ENCODE assay signal across 15 cellular contexts in genomic region chr2:32611366-32611765, GRCh38.
"Had no signal": no experiment of that assay in that cellular context is flagged by ENCODE, and none has a peak within 500 bp of the region (broad histone marks: within the 10 kb centered on the region; RNA-seq: fewer than 3 reads in every experiment).

No MANE protein-coding gene starts in this region.

- H3K27me3 ChIP-seq: brain microvascular endothelial cell, sigmoid colon, testis had no signal

- H3K9me3 ChIP-seq: left ventricle myocardium inferior, sigmoid colon, testis had no signal

- H3K4me1 ChIP-seq: left ventricle myocardium inferior, sigmoid colon, testis had no signal

- DNase-seq: activated B cell treated with CpG ODN at 0.5 μM for 24 hours; activated CD4-positive, alpha-beta T cell treated with anti-CD3 and anti-CD28 coated beads, Interleukin-2, amount 10 ng/mL, durations not matched to agents 24 days and 14 days; activated T-cell treated with anti-CD3 and anti-CD28 coated beads for 4 hours; amygdala; brain microvascular endothelial cell; cerebellar nuclear complex; effector memory CD8-positive, alpha-beta T cell; immature natural killer cell; left ventricle myocardium inferior; midbrain; naive B cell; sigmoid colon; stimulated activated CD4-positive, alpha-beta T cell treated with anti-CD3 and anti-CD28 coated beads, Interleukin-12 subunit alpha, Interleukin-12 subunit beta, amount 100 ng/mL, for 4 hours; stimulated activated naive CD8-positive, alpha-beta T cell treated with anti-CD3 and anti-CD28 coated beads, Interleukin-15, Interleukin-2, amounts not matched to agents 100 U/mL and 50 U/mL, for 24 hours; testis had no signal

- H3K27ac ChIP-seq: brain microvascular endothelial cell, left ventricle myocardium inferior, sigmoid colon, testis had no signal

- H3K4me3 ChIP-seq: left ventricle myocardium inferior, sigmoid colon, testis had no signal

- ATAC-seq: effector memory CD8-positive, alpha-beta T cell; stimulated activated naive CD8-positive, alpha-beta T cell treated with anti-CD3 and anti-CD28 coated beads, Interleukin-15, Interleukin-2, amounts not matched to agents 100 U/mL and 50 U/mL, for 24 hours had no signal
